15 cellular contexts compared by ENCODE assay signal in the genomic region with DNA sequence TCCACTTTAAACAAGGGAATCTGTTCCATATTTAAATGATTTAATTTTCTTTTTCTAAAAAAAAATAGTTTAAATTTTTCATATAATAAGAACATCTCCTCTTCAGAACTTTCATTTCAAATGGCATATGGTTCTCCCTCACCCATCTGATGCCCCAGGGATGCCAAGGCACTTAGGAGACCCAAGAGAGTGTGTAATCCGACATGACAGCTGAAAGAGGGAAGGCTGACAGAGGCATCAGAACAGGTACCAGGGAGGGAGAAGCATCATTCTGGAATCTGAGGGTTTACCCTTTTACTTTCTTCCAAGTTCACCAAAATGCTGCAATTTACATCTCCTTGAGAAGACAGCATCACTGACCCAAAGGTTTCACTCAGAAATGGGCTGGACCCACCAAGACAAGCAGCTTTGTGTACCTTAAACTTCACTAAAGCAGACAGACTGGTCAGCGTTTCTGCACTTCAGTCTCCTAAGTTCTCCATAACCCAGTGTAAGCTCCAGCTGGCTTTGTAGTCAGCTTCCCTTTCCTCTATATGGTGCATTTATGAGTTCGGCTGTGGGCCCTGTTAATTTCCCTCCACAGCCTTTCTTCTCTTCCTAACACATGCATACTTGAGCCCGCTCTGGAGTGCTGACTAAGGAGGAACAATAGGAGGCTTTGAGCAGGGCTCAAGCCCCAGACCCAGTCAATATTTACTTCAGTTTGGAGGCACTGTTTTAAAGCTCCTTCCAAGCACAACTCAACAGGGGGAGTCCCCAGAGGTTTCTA. TPM values are rescaled to one million over a fixed set of nuclear protein-coding genes. Genes with fewer than 3 reads are reported as not detected.
DNase-seq lines count a peak whose midpoint lies in the region; ATAC-seq and TF ChIP-seq lines count a peak whose summit lies in the region.
"Had no signal": no experiment of that assay in that cellular context is flagged by ENCODE, and none has a peak within 500 bp of the region (broad histone marks: within the 10 kb centered on the region; RNA-seq: fewer than 3 reads in every experiment).

No MANE protein-coding gene starts in this region.

- H3K9me3 ChIP-seq in mucosa of descending colon (no peaks in the 10 kb centered on the region), uterus (no peaks in the 10 kb centered on the region)
- H3K9me3 ChIP-seq: tibial nerve had no signal

- ATAC-seq in GM19463 (IDR thresholded peaks at IDR 0.05; ENCODE audit: unreplicated experiment) = peak; percentile 41
- peak; percentile 9 for ATAC-seq in mucosa of descending colon
- ATAC-seq in natural killer cell treated with Interleukin-12 subunit alpha and Interleukin-12 subunit beta and Interleukin-15 and Interleukin-18, amount 100 ng/mL, for 72 hours = no peak

- H3K27ac Mint-ChIP-seq in natural killer cell treated with Interleukin-12 subunit alpha and Interleukin-12 subunit beta and Interleukin-15 and Interleukin-18, amount 100 ng/mL, for 72 hours = no peak overlapping the region
- H3K27ac Mint-ChIP-seq: activated naive CD4-positive, alpha-beta T cell treated with anti-CD3 and anti-CD28 coated beads for 36 hours had no signal

- H3K4me3 Mint-ChIP-seq in natural killer cell treated with Interleukin-12 subunit alpha and Interleukin-12 subunit beta and Interleukin-15 and Interleukin-18, amount 100 ng/mL, for 72 hours = no peak overlapping the region
- H3K4me3 Mint-ChIP-seq: activated naive CD4-positive, alpha-beta T cell treated with anti-CD3 and anti-CD28 coated beads for 36 hours had no signal

- TF ChIP-seq CTCF in LNCaP clone FGC (IDR thresholded peaks at IDR 0.05; ENCODE audit: control insufficient read depth, extremely low read depth, insufficient read depth) (no peak), mucosa of descending colon (IDR thresholded peaks at IDR 0.05) (no peak), uterus (IDR thresholded peaks at IDR 0.05) (no peak)

- DNase-seq in LNCaP clone FGC (ENCODE audit: low read depth) (no peak), SK-N-DZ (ENCODE audit: low spot score) (peak; percentile 26), mucosa of descending colon (no peak), hippocampal formation (lab: John Stamatoyannopoulos, UW) (no peak), uterus (no peak), germinal center (ENCODE audit: low spot score) (no peak)
- no peak for DNase-seq in natural killer cell treated with Interleukin-12 subunit alpha and Interleukin-12 subunit beta and Interleukin-15 and Interleukin-18, amount 100 ng/mL, for 72 hours (ENCODE audit: low spot score)
- DNase-seq: activated naive CD4-positive, alpha-beta T cell treated with anti-CD3 and anti-CD28 coated beads for 36 hours; KBM-7; SHP77; stimulated activated CD4-positive, alpha-beta T cell treated with anti-CD3 and anti-CD28 coated beads, Interleukin-15, amount 100 ng/mL, for 24 hours had no signal

- H3K9me3 Mint-ChIP-seq in natural killer cell treated with Interleukin-12 subunit alpha and Interleukin-12 subunit beta and Interleukin-15 and Interleukin-18, amount 100 ng/mL, for 72 hours = no peaks in the 10 kb centered on the region
- H3K9me3 Mint-ChIP-seq: activated naive CD4-positive, alpha-beta T cell treated with anti-CD3 and anti-CD28 coated beads for 36 hours had no signal

- H3K4me1 ChIP-seq in mucosa of descending colon (ENCODE audit: low read depth) (no peaks in the 10 kb centered on the region), uterus (no peaks in the 10 kb centered on the region)

- no peak for TF ChIP-seq POLR2A in uterus (IDR thresholded peaks at IDR 0.05)

- 0 out of 2 replicates have a peak overlapping the region, but pooled peaks have one; percentile 0 for H3K4me3 ChIP-seq in LNCaP clone FGC (ENCODE audit: low read depth, low read length)
- no peak overlapping the region for H3K4me3 ChIP-seq in mucosa of descending colon
- no peak overlapping the region for H3K4me3 ChIP-seq in uterus
- H3K4me3 ChIP-seq: cardiac muscle cell, tibial nerve had no signal

- H3K27ac ChIP-seq in uterus = no peak overlapping the region
- H3K27ac ChIP-seq: cardiac muscle cell, tibial nerve had no signal

- no peaks in the 10 kb centered on the region for H3K4me1 Mint-ChIP-seq in natural killer cell treated with Interleukin-12 subunit alpha and Interleukin-12 subunit beta and Interleukin-15 and Interleukin-18, amount 100 ng/mL, for 72 hours (ENCODE audit: low read depth in 2 of 2)

- peaks cover 7 to 12% of the 10 kb centered on the region in 2 donors for H3K27me3 Mint-ChIP-seq in natural killer cell treated with Interleukin-12 subunit alpha and Interleukin-12 subunit beta and Interleukin-15 and Interleukin-18, amount 100 ng/mL, for 72 hours

- intact Hi-C loops in mucosa of descending colon (cut with DNase I, micrococcal nuclease) = no loop called here
- intact Hi-C loops in uterus (cut with DNase I; ENCODE audit: low total_unique reads) = no loop called here

- H3K36me3 Mint-ChIP-seq in natural killer cell treated with Interleukin-12 subunit alpha and Interleukin-12 subunit beta and Interleukin-15 and Interleukin-18, amount 100 ng/mL, for 72 hours = no peaks in the 10 kb centered on the region

- H3K36me3 ChIP-seq in mucosa of descending colon (ENCODE audit: low read depth) = no peaks in the 10 kb centered on the region
- H3K36me3 ChIP-seq in uterus = no peaks in the 10 kb centered on the region
- H3K36me3 ChIP-seq: cardiac muscle cell, tibial nerve had no signal

- H3K27me3 ChIP-seq in uterus = no peaks in the 10 kb centered on the region
- H3K27me3 ChIP-seq: cardiac muscle cell, tibial nerve had no signal

RNA-seq across cellular contexts. Expression of a gene that starts 17.7 kb away (rescaled TPM):
- 8.6 and 12.1 TPM in 2 replicates for polyA plus RNA-seq in SK-N-DZ (2014; cell fraction: cytosol; rRNA removed)
- polyA plus RNA-seq in SK-N-DZ (2014; cell fraction: nucleus; rRNA removed) = 11.7 and 12.6 TPM in 2 replicates
- total RNA-seq in mucosa of descending colon (10 to 100 TPM; 12.7 to 14.4 (median 14.3) TPM), uterus (10 to 100 TPM in 2 of 4 donors, 1 to 10 TPM in 2; 1.2 to 22.7 (median 9.4) TPM)
- 1 to 10 TPM; 1.2 to 2.2 TPM for total RNA-seq in natural killer cell treated with Interleukin-12 subunit alpha and Interleukin-12 subunit beta and Interleukin-15 and Interleukin-18, amount 100 ng/mL, for 72 hours
- total RNA-seq: activated CD8-positive, alpha-beta memory T cell treated with anti-CD3 and anti-CD28 coated beads for 36 hours; activated naive CD4-positive, alpha-beta T cell treated with anti-CD3 and anti-CD28 coated beads for 36 hours had no signal

Comparison
In these comparisons a context has a peak if more than half of its experiments do, and no peak if none do; other contexts are left out.
1. ATAC-seq: peak in GM19463 (single experiment) and mucosa of descending colon (single experiment); none in natural killer cell treated with Interleukin-12 subunit alpha and Interleukin-12 subunit beta and Interleukin-15 and Interleukin-18, amount 100 ng/mL, for 72 hours (0 of 2).